Comparison of ENCODE assay signal across 21 cellular contexts in genomic region chr18:34529358-34530335, GRCh38.
"Had no signal": no experiment of that assay in that cellular context is flagged by ENCODE, and none has a peak within 500 bp of the region (broad histone marks: within the 10 kb centered on the region; RNA-seq: fewer than 3 reads in every experiment).

No MANE protein-coding gene starts in this region.

- H3K36me3 ChIP-seq: lower lobe of right lung, neutrophil, transverse colon, uterus had no signal

- H3K27ac ChIP-seq: dorsolateral prefrontal cortex, lower lobe of right lung, neutrophil, parathyroid adenoma, transverse colon, uterus had no signal

- H3K27me3 ChIP-seq: dorsolateral prefrontal cortex, neutrophil, transverse colon, uterus had no signal

- FAIRE-seq: colon, frontal cortex had no signal

- H3K9me3 ChIP-seq: lower lobe of right lung, neutrophil, transverse colon, uterus had no signal

- DNase-seq: activated CD4-positive, alpha-beta memory T cell treated with anti-CD3 and anti-CD28 coated beads, Interleukin-2, amount 10 ng/mL, durations not matched to agents 7 days and 5 days; activated CD4-positive, alpha-beta T cell treated with anti-CD3 and anti-CD28 coated beads for 48 hours; activated CD4-positive, CD25-positive, alpha-beta regulatory T cell; activated CD8-positive, alpha-beta memory T cell treated with anti-CD3 and anti-CD28 coated beads, Interleukin-2, amount 10 ng/mL, durations not matched to agents 7 days and 5 days; activated naive CD4-positive, alpha-beta T cell treated with anti-CD3 and anti-CD28 coated beads for 36 hours; central memory CD4-positive, alpha-beta T cell; dorsolateral prefrontal cortex; immature natural killer cell; lower lobe of right lung; retina; stimulated activated CD4-positive, alpha-beta T cell treated with anti-CD3 and anti-CD28 coated beads, Interleukin-2, amount 100 ng/mL, for 24 hours; stimulated activated naive CD8-positive, alpha-beta T cell treated with anti-CD3 and anti-CD28 coated beads, Interleukin-15, Interleukin-2, amounts not matched to agents 100 U/mL and 50 U/mL, for 24 hours; substantia nigra; T-helper 9 cell; transverse colon; uterus had no signal

- ATAC-seq: activated CD8-positive, alpha-beta memory T cell treated with anti-CD3 and anti-CD28 coated beads, Interleukin-2, amount 10 ng/mL, durations not matched to agents 7 days and 5 days; natural killer cell treated with Interleukin-12 subunit alpha and Interleukin-12 subunit beta and Interleukin-15 and Interleukin-18, amount 100 ng/mL, for 72 hours; stimulated activated naive CD8-positive, alpha-beta T cell treated with anti-CD3 and anti-CD28 coated beads, Interleukin-15, Interleukin-2, amounts not matched to agents 100 U/mL and 50 U/mL, for 24 hours had no signal

- H3K9ac ChIP-seq: parathyroid adenoma had no signal

- H3K4me3 ChIP-seq: dorsolateral prefrontal cortex, lower lobe of right lung, transverse colon, uterus had no signal

- H3K4me1 ChIP-seq: lower lobe of right lung, parathyroid adenoma, transverse colon, uterus had no signal
